ENCODE assay signal across 11 cellular contexts in the genomic region with DNA sequence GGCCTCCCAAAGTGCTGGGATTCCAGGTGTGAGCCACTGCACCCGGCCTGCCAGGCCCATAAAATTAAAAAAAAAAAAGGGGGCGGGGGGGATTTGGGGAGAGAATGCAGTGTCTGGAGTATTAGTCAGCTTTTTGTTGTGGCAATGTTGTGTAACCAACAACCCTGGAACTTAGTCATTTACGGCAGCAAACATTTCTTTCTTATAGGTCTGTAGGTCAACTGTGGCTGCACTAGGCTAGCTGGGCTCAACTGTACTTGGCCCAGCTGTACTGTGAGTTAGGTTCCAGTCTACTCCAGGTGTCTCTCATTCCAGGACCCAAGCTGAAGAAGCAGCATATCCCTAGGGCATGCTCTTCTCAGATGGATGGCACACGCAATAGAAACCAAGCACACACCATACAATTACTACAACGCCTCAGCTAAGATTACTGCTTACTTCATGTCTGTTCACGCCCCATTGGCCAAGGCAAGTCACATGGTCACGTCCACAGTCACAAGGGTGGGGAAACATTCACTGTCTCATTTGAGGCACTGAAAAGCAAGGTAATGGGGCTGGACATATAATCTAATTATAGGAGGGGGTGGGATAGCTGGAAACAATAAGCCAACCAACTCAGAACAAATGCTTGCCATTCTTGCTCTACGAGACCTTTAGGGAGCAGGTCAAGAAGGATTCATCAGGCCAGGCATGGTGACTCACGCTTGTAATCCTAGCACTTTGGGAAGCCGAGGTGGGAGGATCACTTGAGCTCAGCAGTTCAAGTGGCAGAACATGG. TPM values are rescaled to one million over a fixed set of nuclear protein-coding genes. Genes with fewer than 3 reads are reported as not detected.
A peak's percentile ranks its signal among the peaks of the same experiment; 100 is the strongest.
DNase-seq lines count a peak whose midpoint lies in the region; ATAC-seq and TF ChIP-seq lines count a peak whose summit lies in the region.
"Had no signal": no experiment of that assay in that cellular context is flagged by ENCODE, and none has a peak within 500 bp of the region (broad histone marks: within the 10 kb centered on the region; RNA-seq: fewer than 3 reads in every experiment).

No MANE protein-coding gene starts in this region.

- ATAC-seq in RWPE2 (ENCODE audit: low read depth) (peak; percentile 80), body of pancreas (no peak)

- TF ChIP-seq CTCF in RWPE2 (IDR thresholded peaks at IDR 0.05; ENCODE audit: poor library complexity, severe bottlenecking) (no peak), GM13977 (IDR thresholded peaks at IDR 0.05; ENCODE audit: extremely low read depth, insufficient read depth, missing control alignments) (no peak), body of pancreas (IDR thresholded peaks at IDR 0.05) (no peak)

- no peaks in the 10 kb centered on the region for H3K36me3 ChIP-seq in RWPE2 (ENCODE audit: low read depth)
- no peaks in the 10 kb centered on the region for H3K36me3 ChIP-seq in body of pancreas (replicated peaks in 1 of 2; ENCODE audit: insufficient read depth in 1 of 2, low read depth in 2 of 2)

- no peak for TF ChIP-seq POLR2A in body of pancreas (IDR thresholded peaks at IDR 0.05)

- in situ Hi-C loops in GM13977 (cut with MboI; ENCODE audit: low pct_unique_long_range_greater_than_20kb, low sequenced_read_pairs, unreplicated experiment), result no loop called here

- H3K9me3 ChIP-seq in RWPE2 (ENCODE audit: severe bottlenecking), result no peaks in the 10 kb centered on the region
- H3K9me3 ChIP-seq in body of pancreas, result no peaks in the 10 kb centered on the region

- H3K4me1 ChIP-seq in RWPE2 (ENCODE audit: insufficient read depth, poor library complexity, severe bottlenecking), result peaks cover 16% of the 10 kb centered on the region
- H3K4me1 ChIP-seq in body of pancreas, result no peaks in the 10 kb centered on the region

- H3K27ac ChIP-seq in RWPE2 (ENCODE audit: poor library complexity, severe bottlenecking), result peak overlapping the region; percentile 66
- H3K27ac ChIP-seq in body of pancreas, result no peak overlapping the region
- H3K27ac ChIP-seq: SK-N-MC had no signal

- DNase-seq in AG08395 (ENCODE audit: low spot score) (peak; percentile 43), HS-27A (ENCODE audit: low read depth) (peak; percentile 31), RWPE2 (ENCODE audit: low spot score) (peak; percentile 73), glomerular visceral epithelial cell (ENCODE audit: extremely low spot score) (peak; percentile 44), C1 segment of cervical spinal cord (lab: John Stamatoyannopoulos, UW) (no peak), GM13977 (ENCODE audit: low spot score) (no peak), body of pancreas (no peak), DMS153 treated with DMSO at 0.1 percent for 48 hours (lab: John Stamatoyannopoulos, UW; ENCODE audit: unreplicated experiment) (no peak)
- DNase-seq: DMS153; stimulated activated naive CD4-positive, alpha-beta T cell had no signal

- intact Hi-C loops in body of pancreas (cut with DNase I), result no loop called here

- H3K4me3 ChIP-seq in RWPE2 (ENCODE audit: severe bottlenecking), result no peak overlapping the region
- no peak overlapping the region for H3K4me3 ChIP-seq in body of pancreas
- H3K4me3 ChIP-seq: SK-N-MC had no signal

- H3K27me3 ChIP-seq in RWPE2 (ENCODE audit: insufficient read depth, poor library complexity, severe bottlenecking) (no peaks in the 10 kb centered on the region), body of pancreas (no peaks in the 10 kb centered on the region)

- WGBS in body of pancreas, 2 donors, result 85 to 86% methylated on average over 10 of the region's 10 CpGs

RNA-seq across cellular contexts. Expression of a gene that starts 10.4 kb away (rescaled TPM):
- total RNA-seq in body of pancreas, result 10 to 100 TPM in 1 of 2 donors, 1 to 10 TPM in 1; 3.6 to 16.2 TPM

RNA-seq across cellular contexts. Expression of a gene that starts 34.3 kb away (rescaled TPM):
- total RNA-seq in body of pancreas, result 10 to 100 TPM; 13.2 to 23.1 TPM

RNA-seq across cellular contexts. Expression of a gene that starts 36.1 kb away (rescaled TPM):
- total RNA-seq in body of pancreas, result 10 to 100 TPM; 32.2 to 33.9 TPM

Comparison
In these comparisons a context has a peak if more than half of its experiments do, and no peak if none do; other contexts are left out.
1. DNase-seq: peak in AG08395 (single experiment), HS-27A (single experiment), RWPE2 (single experiment) and glomerular visceral epithelial cell (single experiment); none in C1 segment of cervical spinal cord (0 of 14), GM13977 (single experiment), body of pancreas (0 of 4) and DMS153 treated with DMSO at 0.1 percent for 48 hours (single experiment).